27 cellular contexts compared by ENCODE assay signal in genomic region chr14:24798911-24799310, GRCh38.
DNase-seq lines count a peak whose midpoint lies in the region; ATAC-seq, FAIRE-seq and TF ChIP-seq lines count a peak whose summit lies in the region.
"Had no signal": no experiment of that assay in that cellular context is flagged by ENCODE, and none has a peak within 500 bp of the region (broad histone marks: within the 10 kb centered on the region; RNA-seq: fewer than 3 reads in every experiment).

No MANE protein-coding gene starts in this region.

- H3K9me3 Mint-ChIP-seq in activated naive CD4-positive, alpha-beta T cell treated with anti-CD3 and anti-CD28 coated beads for 36 hours: no peaks in the 10 kb centered on the region
- H3K9me3 Mint-ChIP-seq: activated naive CD8-positive, alpha-beta T cell treated with anti-CD3 and anti-CD28 coated beads, Interleukin-2, amount 10 ng/mL, durations not matched to agents 7 days and 5 days; CD8-positive, alpha-beta memory T cell; H9 had no signal

- no peak for FAIRE-seq in GM12878 (lab: Jason Lieb, UNC)
- FAIRE-seq: kidney, TTC549 had no signal

- SMC1A ChIA-PET in GM12878 (lab: Charles Lee; ENCODE audit: uncharacterized antibody, unreplicated experiment): interaction anchor here (0.6 to 13.5 kb wide), 6 partner anchors 9 to 280 kb away, joined by 3 to 217 read pairs (median 4); no protein-coding TSS in a partner anchor

- in situ Hi-C loops in GM12878 (cut with MboI): no loop called here

- peak overlapping the region; percentile 5 for H3K4me2 ChIP-seq in Loucy (ENCODE audit: low read depth, low read length, poor library complexity, severe bottlenecking)
- no peak overlapping the region for H3K4me2 ChIP-seq in GM12878 (ENCODE audit: control insufficient read depth, insufficient read depth)

- H3K79me2 ChIP-seq in Loucy (ENCODE audit: insufficient read depth, low read length): no peaks in the 10 kb centered on the region
- no peaks in the 10 kb centered on the region for H3K79me2 ChIP-seq in GM12878 (ENCODE audit: control insufficient read depth, insufficient read depth, low read length)

- H3K27me3 ChIP-seq in Loucy (ENCODE audit: insufficient read depth, low read length, poor library complexity, severe bottlenecking): no peaks in the 10 kb centered on the region
- no peaks in the 10 kb centered on the region for H3K27me3 ChIP-seq in GM12878 (replicated peaks in 1 of 2; ENCODE audit: control insufficient read depth in 2 of 2, insufficient read depth in 2 of 2, low read length in 1 of 2)
- no peaks in the 10 kb centered on the region; the same call in 1 of the 2 replicates for H3K27me3 ChIP-seq in BE2C
- no peaks in the 10 kb centered on the region for H3K27me3 ChIP-seq in breast epithelium
- H3K27me3 ChIP-seq: esophagus muscularis mucosa, gastrocnemius medialis, stomach had no signal

- TF ChIP-seq EP300 in GM12878 (IDR thresholded peaks at IDR 0.05; ENCODE audit: borderline replicate concordance in 1 of 2, control insufficient read depth in 1 of 2, low read depth in 2 of 2, low read length in 2 of 2): no peak

- H3K4me1 ChIP-seq in Loucy (ENCODE audit: insufficient read depth, low read length, poor library complexity, severe bottlenecking) (peaks cover 15% of the 10 kb centered on the region), GM12878 (ENCODE audit: control insufficient read depth, insufficient read depth, low read length) (peaks cover 5% of the 10 kb centered on the region; the same call in 1 of the 2 replicates), BE2C (no peaks in the 10 kb centered on the region), breast epithelium (no peaks in the 10 kb centered on the region)
- H3K4me1 ChIP-seq: esophagus muscularis mucosa, gastrocnemius medialis, stomach had no signal

- CTCF ChIA-PET in GM12878 (lab: Yijun Ruan, JAX): interaction anchor here (0.7 to 12.9 kb wide), 5 partner anchors 11 to 334 kb away, joined by 3 to 188 read pairs (median 3); no protein-coding TSS in a partner anchor
- CTCF ChIA-PET in activated naive CD4-positive, alpha-beta T cell treated with anti-CD3 and anti-CD28 coated beads for 36 hours (lab: Charles Lee): interaction anchor here (0.5 kb wide), 1 partner anchor 232 kb away, joined by 4 read pairs; no protein-coding TSS in a partner anchor

- H3K9me3 ChIP-seq in Loucy (ENCODE audit: insufficient read depth, low read depth, low read length) (no peaks in the 10 kb centered on the region), GM12878 (replicated peaks; ENCODE audit: control insufficient read depth, insufficient read depth, low read length) (no peaks in the 10 kb centered on the region), BE2C (no peaks in the 10 kb centered on the region), breast epithelium (no peaks in the 10 kb centered on the region)
- H3K9me3 ChIP-seq: esophagus muscularis mucosa, gastrocnemius medialis, stomach had no signal

- H3F3A ChIP-seq in Loucy (ENCODE audit: low read depth): no peaks in the 10 kb centered on the region

- H3K4me3 ChIP-seq in Loucy (ENCODE audit: low read length, poor library complexity, severe bottlenecking) (no peak overlapping the region), GM12878 (no peak overlapping the region), BE2C (ENCODE audit: low read depth, low read length) (no peak overlapping the region), breast epithelium (no peak overlapping the region)
- H3K4me3 ChIP-seq: esophagus muscularis mucosa, gastrocnemius medialis, lung, stomach had no signal

- H3K4me3 Mint-ChIP-seq in activated naive CD4-positive, alpha-beta T cell treated with anti-CD3 and anti-CD28 coated beads for 36 hours: no peak overlapping the region
- H3K4me3 Mint-ChIP-seq: activated CD4-positive, alpha-beta T cell treated with anti-CD3 and anti-CD28 coated beads for 36 hours; activated naive CD8-positive, alpha-beta T cell treated with anti-CD3 and anti-CD28 coated beads, Interleukin-2, amount 10 ng/mL, durations not matched to agents 7 days and 5 days; CD8-positive, alpha-beta memory T cell; H9; type B pancreatic cell had no signal

- no peak for TF ChIP-seq RAD21 in GM12878 (IDR thresholded peaks at IDR 0.05; ENCODE audit: insufficient read depth, low read depth, low read length)

- no peaks in the 10 kb centered on the region for H3K9me2 ChIP-seq in Loucy (replicated peaks; ENCODE audit: low read depth, low read length)

- BruUV-seq in GM12878 (replicated peaks; lab: Mats Ljungman, UMichigan): no TSS peak

- intact Hi-C loops in GM12878 (cut with micrococcal nuclease; ENCODE audit: unreplicated experiment) (no loop called here), breast epithelium (cut with DNase I; ENCODE audit: low total_unique reads) (no loop called here)
- intact Hi-C loops in activated naive CD4-positive, alpha-beta T cell treated with anti-CD3 and anti-CD28 coated beads for 36 hours (cut with micrococcal nuclease): no loop called here

- no peak overlapping the region for H3K27ac Mint-ChIP-seq in activated naive CD4-positive, alpha-beta T cell treated with anti-CD3 and anti-CD28 coated beads for 36 hours
- H3K27ac Mint-ChIP-seq: activated CD4-positive, alpha-beta T cell treated with anti-CD3 and anti-CD28 coated beads for 36 hours; activated naive CD8-positive, alpha-beta T cell treated with anti-CD3 and anti-CD28 coated beads, Interleukin-2, amount 10 ng/mL, durations not matched to agents 7 days and 5 days; CD8-positive, alpha-beta memory T cell; H9; type B pancreatic cell had no signal

- TF ChIP-seq CTCF in Loucy (conservative IDR thresholded peaks at IDR 0.05; ENCODE audit: low read length): no peak
- no peak for TF ChIP-seq CTCF in GM12878 (IDR thresholded peaks at IDR 0.05 in 2 of 3, conservative IDR thresholded peaks at IDR 0.05 in 1 of 3; ENCODE audit: control insufficient read depth in 2 of 3, extremely low read depth in 1 of 3, insufficient read depth in 1 of 3, low read depth in 3 of 3, low read length in 3 of 3)
- TF ChIP-seq CTCF in BE2C (IDR thresholded peaks at IDR 0.05; ENCODE audit: low read depth, low read length): no peak
- no peak for TF ChIP-seq CTCF in breast epithelium (IDR thresholded peaks at IDR 0.05)

- H3K36me3 Mint-ChIP-seq in activated naive CD4-positive, alpha-beta T cell treated with anti-CD3 and anti-CD28 coated beads for 36 hours (ENCODE audit: low read depth): no peaks in the 10 kb centered on the region
- H3K36me3 Mint-ChIP-seq: activated naive CD8-positive, alpha-beta T cell treated with anti-CD3 and anti-CD28 coated beads, Interleukin-2, amount 10 ng/mL, durations not matched to agents 7 days and 5 days; CD8-positive, alpha-beta memory T cell; type B pancreatic cell had no signal

- POLR2A ChIA-PET in GM12878 (lab: Charles Lee): interaction anchor here (0.5 kb wide), 1 partner anchor 324 kb away, joined by 3 read pairs; no protein-coding TSS in a partner anchor

- WGBS in GM12878 (ENCODE audit: insufficient coverage, insufficient replicate concordance, low lambda C conversion rate, missing lambda C conversion rate): 0% methylated on average over 3 of the region's 3 CpGs

- no peak overlapping the region for H3K9ac ChIP-seq in Loucy (ENCODE audit: low read depth, low read length, poor library complexity, severe bottlenecking)
- H3K9ac ChIP-seq in GM12878 (ENCODE audit: control insufficient read depth, insufficient read depth, low read length): no peak overlapping the region

- DNase-seq in GM12878 (ENCODE audit: low read depth, low spot score) (peak; percentile 15), BE2C (no peak), NCI-H446 treated with DMSO at 0.1 percent for 48 hours (lab: John Stamatoyannopoulos, UW) (no peak), breast epithelium (ENCODE audit: low spot score in 2 of 2) (no peak)
- no peak for DNase-seq in activated naive CD4-positive, alpha-beta T cell treated with anti-CD3 and anti-CD28 coated beads for 36 hours
- DNase-seq: activated CD4-positive, alpha-beta T cell treated with anti-CD3 and anti-CD28 coated beads for 36 hours; activated naive CD8-positive, alpha-beta T cell treated with anti-CD3 and anti-CD28 coated beads, Interleukin-2, amount 10 ng/mL, durations not matched to agents 7 days and 5 days; CD8-positive, alpha-beta memory T cell; DMS79; effector CD8-positive, alpha-beta T cell; gastrocnemius medialis; H9; hypothalamus; kidney; NCI-H1694 treated with DMSO at 0.1 percent for 48 hours; NCI-H345; stimulated activated CD4-positive, alpha-beta T cell treated with anti-CD3 and anti-CD28 coated beads, Interleukin-4, amount 100 ng/mL, for 1 hour; stomach had no signal

- ATAC-seq in GM18498 (IDR thresholded peaks at IDR 0.05; ENCODE audit: unreplicated experiment): peak; percentile 56
- ATAC-seq in GM19395 (IDR thresholded peaks at IDR 0.05; ENCODE audit: unreplicated experiment): peak; percentile 81
- ATAC-seq in GM12878: peak; percentile 93
- ATAC-seq: activated CD4-positive, alpha-beta T cell treated with anti-CD3 and anti-CD28 coated beads for 36 hours; gastrocnemius medialis; Right ventricle myocardium inferior had no signal

- no peaks in the 10 kb centered on the region for H4K20me1 ChIP-seq in Loucy (ENCODE audit: insufficient read depth, low read length, poor library complexity, severe bottlenecking)
- H4K20me1 ChIP-seq in GM12878 (ENCODE audit: control insufficient read depth, insufficient read depth): no peaks in the 10 kb centered on the region

- no peak for TF ChIP-seq POLR2A in GM12878 (IDR thresholded peaks at IDR 0.05; ENCODE audit: low read depth, low read length)
- TF ChIP-seq POLR2A in breast epithelium (IDR thresholded peaks at IDR 0.05): no peak

- no peaks in the 10 kb centered on the region for H3K36me3 ChIP-seq in Loucy (ENCODE audit: insufficient read depth, low read length)
- H3K36me3 ChIP-seq in GM12878 (ENCODE audit: control insufficient read depth in 2 of 2, insufficient read depth in 2 of 2, low read length in 1 of 2): no peaks in the 10 kb centered on the region
- no peaks in the 10 kb centered on the region for H3K36me3 ChIP-seq in BE2C
- no peaks in the 10 kb centered on the region for H3K36me3 ChIP-seq in breast epithelium
- H3K36me3 ChIP-seq: esophagus muscularis mucosa, gastrocnemius medialis, stomach had no signal

- H2AFZ ChIP-seq in Loucy (ENCODE audit: low read length) (peak overlapping the region; percentile 47), GM12878 (ENCODE audit: control insufficient read depth, low read depth, low read length) (no peak overlapping the region)

- H3K4me1 Mint-ChIP-seq in activated naive CD4-positive, alpha-beta T cell treated with anti-CD3 and anti-CD28 coated beads for 36 hours (ENCODE audit: low read depth): no peaks in the 10 kb centered on the region
- H3K4me1 Mint-ChIP-seq: activated CD4-positive, alpha-beta T cell treated with anti-CD3 and anti-CD28 coated beads for 36 hours had no signal

- no peak overlapping the region for H3K27ac ChIP-seq in GM12878 (ENCODE audit: control insufficient read depth, insufficient read depth)
- no peak overlapping the region for H3K27ac ChIP-seq in breast epithelium
- H3K27ac ChIP-seq: esophagus muscularis mucosa, gastrocnemius medialis, HL-60, stomach had no signal

- peaks cover 7% of the 10 kb centered on the region for H3K27me3 Mint-ChIP-seq in activated naive CD4-positive, alpha-beta T cell treated with anti-CD3 and anti-CD28 coated beads for 36 hours (ENCODE audit: low read depth)
- H3K27me3 Mint-ChIP-seq: type B pancreatic cell had no signal

- RAD21 ChIA-PET in GM12878 (lab: Charles Lee; ENCODE audit: unreplicated experiment): interaction anchor here (1.1 to 2.1 kb wide), 2 partner anchors 89 to 93 kb away, joined by 3 to 8 read pairs; no protein-coding TSS in a partner anchor
